In genomic region chr11:78211565-78211964, GRCh38 we compare ENCODE assay signal across 38 cellular contexts.
"Had no signal": no experiment of that assay in that cellular context is flagged by ENCODE, and none has a peak within 500 bp of the region (broad histone marks: within the 10 kb centered on the region; RNA-seq: fewer than 3 reads in every experiment).

No MANE protein-coding gene starts in this region.

- ATAC-seq: activated CD8-positive, alpha-beta T cell treated with anti-CD3 and anti-CD28 coated beads for 36 hours; activated naive CD4-positive, alpha-beta T cell treated with anti-CD3 and anti-CD28 coated beads, Interleukin-2, amount 50 U/mL, for 72 hours; activated T-cell treated with anti-CD3 and anti-CD28 coated beads, Interleukin-2, amount 50 U/mL, for 4 hours; activated T-cell treated with anti-CD3 and anti-CD28 coated beads, Interleukin-2, amount 50 U/mL, for 72 hours; activated T-helper 17 cell treated with anti-CD3 and anti-CD28 coated beads, Interleukin-2, amount 50 U/mL, for 72 hours had no signal

- FAIRE-seq: bronchial epithelial cell, TTC549 had no signal

- H3K4me1 ChIP-seq: ascending aorta had no signal

- H3K4me1 Mint-ChIP-seq: activated B cell treated with CpG ODN at 0.5 μM for 24 hours; activated naive CD8-positive, alpha-beta T cell treated with anti-CD3 and anti-CD28 coated beads for 36 hours; activated T-helper 17 cell treated with anti-CD3 and anti-CD28 coated beads, Interleukin-2, amount 50 U/mL, for 72 hours had no signal

- H3K27ac Mint-ChIP-seq: activated B cell treated with CpG ODN at 0.5 μM for 24 hours; activated CD4-positive, alpha-beta memory T cell treated with anti-CD3 and anti-CD28 coated beads for 36 hours; activated CD8-positive, alpha-beta T cell treated with anti-CD3 and anti-CD28 coated beads for 36 hours; activated naive CD4-positive, alpha-beta T cell treated with anti-CD3 and anti-CD28 coated beads for 36 hours; activated naive CD4-positive, alpha-beta T cell treated with anti-CD3 and anti-CD28 coated beads, Interleukin-2, amount 50 U/mL, for 72 hours; activated naive CD8-positive, alpha-beta T cell treated with anti-CD3 and anti-CD28 coated beads for 36 hours; activated T-cell treated with anti-CD3 and anti-CD28 coated beads, Interleukin-2, amount 50 U/mL, for 72 hours; activated T-helper 1 cell treated with anti-CD3 and anti-CD28 coated beads, Interleukin-12 subunit alpha, Interleukin-12 subunit beta, Interleukin-2, Interleukin-4 antibody, amounts not matched to agents 30 ng/mL and 10 ng/mL and 1 ng/mL, durations not matched to agents 14 hours and 24 hours and 36 hours; activated T-helper 17 cell treated with anti-CD3 and anti-CD28 coated beads, Interleukin-2, amount 50 U/mL, for 72 hours; T-helper 1 cell treated with Interleukin-12 subunit alpha and Interleukin-12 subunit beta and Interleukin-4 antibody, amounts not matched to agents 30 μg/mL and 1 μg/mL, for 36 hours had no signal

- H3K27me3 Mint-ChIP-seq: activated B cell treated with CpG ODN at 0.5 μM for 24 hours; activated CD4-positive, alpha-beta memory T cell treated with anti-CD3 and anti-CD28 coated beads for 36 hours; activated CD4-positive, alpha-beta T cell treated with anti-CD3 and anti-CD28 coated beads, Interleukin-2, amount 10 ng/mL, durations not matched to agents 24 days and 14 days; activated CD8-positive, alpha-beta T cell treated with anti-CD3 and anti-CD28 coated beads for 36 hours; activated naive CD8-positive, alpha-beta T cell treated with anti-CD3 and anti-CD28 coated beads for 36 hours; activated T-helper 17 cell treated with anti-CD3 and anti-CD28 coated beads, Interleukin-2, amount 50 U/mL, for 72 hours; central memory CD8-positive, alpha-beta T cell had no signal

- H3K4me3 ChIP-seq: ascending aorta, cardiac muscle cell had no signal

- H3K27me3 ChIP-seq: ascending aorta, cardiac muscle cell had no signal

- DNase-seq: activated B cell treated with CpG ODN at 0.5 μM for 24 hours; activated CD4-positive, alpha-beta memory T cell treated with anti-CD3 and anti-CD28 coated beads for 36 hours; activated CD4-positive, alpha-beta T cell treated with anti-CD3 and anti-CD28 coated beads for 4 hours; activated CD4-positive, alpha-beta T cell treated with anti-CD3 and anti-CD28 coated beads, Interleukin-2, amount 10 ng/mL, durations not matched to agents 24 days and 14 days; activated CD4-positive, alpha-beta T cell treated with anti-CD3 and anti-CD28 coated beads, Interleukin-2, amount 50 U/mL, for 1 hour; activated CD4-positive, alpha-beta T cell treated with anti-CD3 and anti-CD28 coated beads, Interleukin-2, amount 50 U/mL, for 4 hours; activated CD4-positive, CD25-positive, alpha-beta regulatory T cell treated with anti-CD3 and anti-CD28 coated beads, Interleukin-2, amount 50 U/mL, for 72 hours; activated CD8-positive, alpha-beta memory T cell treated with anti-CD3 and anti-CD28 coated beads, Interleukin-2, amount 50 U/mL, for 4 hours; activated CD8-positive, alpha-beta T cell treated with anti-CD3 and anti-CD28 coated beads for 36 hours; activated effector memory CD4-positive, alpha-beta T cell treated with anti-CD3 and anti-CD28 coated beads, Interleukin-2, amount 50 U/mL, for 16 hours; activated gamma-delta T cell treated with Interleukin-2 at 50 U/mL for 16 hours; activated naive CD4-positive, alpha-beta T cell; activated naive CD4-positive, alpha-beta T cell treated with anti-CD3 and anti-CD28 coated beads for 36 hours; activated naive CD4-positive, alpha-beta T cell treated with anti-CD3 and anti-CD28 coated beads, Interleukin-2, amount 50 U/mL, for 16 hours; activated naive CD8-positive, alpha-beta T cell treated with anti-CD3 and anti-CD28 coated beads for 36 hours; activated T-cell treated with anti-CD3 and anti-CD28 coated beads for 4 hours; activated T-cell treated with anti-CD3 and anti-CD28 coated beads, Interleukin-2, amount 50 U/mL, for 1 hour; activated T-cell treated with anti-CD3 and anti-CD28 coated beads, Interleukin-2, amount 50 U/mL, for 4 hours; activated T-cell treated with anti-CD3 and anti-CD28 coated beads, Interleukin-2, amount 50 U/mL, for 72 hours; amygdala; anterior cingulate cortex; caudate nucleus; cerebellar nuclear complex; T-helper 1 cell; T-helper 2 cell; T-helper 9 cell had no signal

- H3K9me3 Mint-ChIP-seq: activated B cell treated with CpG ODN at 0.5 μM for 24 hours; activated CD4-positive, alpha-beta memory T cell treated with anti-CD3 and anti-CD28 coated beads for 36 hours; activated CD4-positive, alpha-beta T cell treated with anti-CD3 and anti-CD28 coated beads, Interleukin-2, amount 10 ng/mL, durations not matched to agents 24 days and 14 days; activated CD8-positive, alpha-beta T cell treated with anti-CD3 and anti-CD28 coated beads for 36 hours; activated naive CD4-positive, alpha-beta T cell treated with anti-CD3 and anti-CD28 coated beads for 36 hours; activated naive CD4-positive, alpha-beta T cell treated with anti-CD3 and anti-CD28 coated beads, Interleukin-2, amount 50 U/mL, for 72 hours; activated naive CD8-positive, alpha-beta T cell treated with anti-CD3 and anti-CD28 coated beads for 36 hours; activated T-cell treated with anti-CD3 and anti-CD28 coated beads, Interleukin-2, amount 50 U/mL, for 4 hours; activated T-cell treated with anti-CD3 and anti-CD28 coated beads, Interleukin-2, amount 50 U/mL, for 72 hours; activated T-helper 1 cell treated with anti-CD3 and anti-CD28 coated beads, Interleukin-12 subunit alpha, Interleukin-12 subunit beta, Interleukin-2, Interleukin-4 antibody, amounts not matched to agents 30 ng/mL and 10 ng/mL and 1 ng/mL, durations not matched to agents 14 hours and 24 hours and 36 hours; activated T-helper 17 cell treated with anti-CD3 and anti-CD28 coated beads, Interleukin-2, amount 50 U/mL, for 72 hours; central memory CD8-positive, alpha-beta T cell; T-helper 1 cell treated with Interleukin-12 subunit alpha and Interleukin-12 subunit beta and Interleukin-4 antibody, amounts not matched to agents 30 μg/mL and 1 μg/mL, for 36 hours; T-helper 2 cell treated with Interferon-gamma antibody and Interleukin-4, amounts not matched to agents 5 μg/mL and 100 μg/mL, for 36 hours had no signal

- H3K4me3 Mint-ChIP-seq: activated B cell treated with CpG ODN at 0.5 μM for 24 hours; activated CD4-positive, alpha-beta memory T cell treated with anti-CD3 and anti-CD28 coated beads for 36 hours; activated CD4-positive, alpha-beta T cell treated with anti-CD3 and anti-CD28 coated beads, Interleukin-2, amount 10 ng/mL, durations not matched to agents 24 days and 14 days; activated CD8-positive, alpha-beta T cell treated with anti-CD3 and anti-CD28 coated beads for 36 hours; activated naive CD4-positive, alpha-beta T cell treated with anti-CD3 and anti-CD28 coated beads for 36 hours; activated naive CD8-positive, alpha-beta T cell treated with anti-CD3 and anti-CD28 coated beads for 36 hours; activated T-cell treated with anti-CD3 and anti-CD28 coated beads, Interleukin-2, amount 50 U/mL, for 4 hours; activated T-cell treated with anti-CD3 and anti-CD28 coated beads, Interleukin-2, amount 50 U/mL, for 72 hours; activated T-helper 1 cell treated with anti-CD3 and anti-CD28 coated beads, Interleukin-12 subunit alpha, Interleukin-12 subunit beta, Interleukin-2, Interleukin-4 antibody, amounts not matched to agents 30 ng/mL and 10 ng/mL and 1 ng/mL, durations not matched to agents 14 hours and 24 hours and 36 hours; activated T-helper 17 cell treated with anti-CD3 and anti-CD28 coated beads, Interleukin-2, amount 50 U/mL, for 72 hours; brain; central memory CD8-positive, alpha-beta T cell; T-helper 1 cell treated with Interleukin-12 subunit alpha and Interleukin-12 subunit beta and Interleukin-4 antibody, amounts not matched to agents 30 μg/mL and 1 μg/mL, for 36 hours; T-helper 2 cell treated with Interferon-gamma antibody and Interleukin-4, amounts not matched to agents 5 μg/mL and 100 μg/mL, for 36 hours had no signal

- H3K9me3 ChIP-seq: ascending aorta had no signal

- H3K27ac ChIP-seq: ascending aorta, cardiac muscle cell, VCaP had no signal
